Comparison of ENCODE assay signal across 1 cellular context in the genomic region with DNA sequence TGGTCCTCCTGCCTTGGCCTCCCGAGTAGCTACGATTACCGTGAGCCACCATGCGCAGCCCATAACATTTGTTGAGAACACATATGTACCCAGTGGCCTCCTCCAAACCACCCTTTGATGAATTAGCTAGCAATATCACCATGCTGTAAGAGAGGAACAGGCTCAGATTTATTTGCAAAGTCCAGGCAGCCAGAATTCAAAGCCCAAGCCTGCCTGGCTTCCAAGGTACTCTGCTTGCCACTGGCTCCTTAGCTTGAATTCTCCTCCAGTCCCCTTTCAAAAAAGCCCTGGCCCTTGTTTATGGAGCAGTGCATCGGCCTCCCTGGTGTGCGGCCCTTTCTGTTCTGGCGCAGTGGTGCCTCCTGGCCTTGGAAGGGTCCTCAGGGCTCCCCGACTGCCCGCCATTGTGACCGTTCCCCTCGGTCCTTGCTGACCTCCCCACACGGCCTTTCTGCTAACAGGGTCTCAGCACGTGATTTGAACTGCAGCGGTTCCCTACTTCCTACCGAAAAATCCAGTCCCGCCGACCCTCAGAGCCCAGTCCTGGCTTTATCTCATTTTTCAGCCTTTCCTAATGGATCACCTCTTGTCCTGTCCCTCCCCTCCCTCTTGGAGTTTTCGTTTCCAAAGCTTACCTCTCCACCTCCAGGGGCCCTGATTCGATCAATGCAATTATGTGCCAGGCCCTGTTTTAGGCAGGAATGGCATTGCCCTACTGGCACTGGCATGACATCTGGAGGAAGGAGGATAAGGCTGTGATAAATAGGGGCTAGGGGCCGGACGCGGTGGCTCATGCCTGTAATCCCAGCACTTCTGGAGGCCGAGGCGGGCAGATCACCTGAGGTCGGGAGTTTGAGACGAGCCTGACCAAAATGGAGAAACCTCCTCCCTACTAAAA.
A peak's percentile ranks its signal among the peaks of the same experiment; 100 is the strongest.
TF ChIP-seq lines count a peak whose summit lies in the region.

No MANE protein-coding gene starts in this region.

TF ChIP-seq in H1, 55 proteins besides CTCF, POLR2A, EP300 and RAD21:
- TF ChIP-seq, protein P1, sequence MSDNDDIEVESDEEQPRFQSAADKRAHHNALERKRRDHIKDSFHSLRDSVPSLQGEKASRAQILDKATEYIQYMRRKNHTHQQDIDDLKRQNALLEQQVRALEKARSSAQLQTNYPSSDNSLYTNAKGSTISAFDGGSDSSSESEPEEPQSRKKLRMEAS (IDR thresholded peaks at IDR 0.05): 0 out of 2 replicates have a peak, but pooled peaks have one; percentile 7
- no peak for TF ChIP-seq ZNF274 (IDR thresholded peaks at IDR 0.05; ENCODE audit: borderline replicate concordance, extremely low read depth, low read length)
